Comparison of ENCODE assay signal across 9 cellular contexts in genomic region chr9:37026936-37027581, GRCh38. TPM values are rescaled to one million over a fixed set of nuclear protein-coding genes. Genes with fewer than 3 reads are reported as not detected.
DNase-seq lines count a peak whose midpoint lies in the region; ATAC-seq, FAIRE-seq and TF ChIP-seq lines count a peak whose summit lies in the region.
"Had no signal": no experiment of that assay in that cellular context is flagged by ENCODE, and none has a peak within 500 bp of the region (broad histone marks: within the 10 kb centered on the region; RNA-seq: fewer than 3 reads in every experiment).

No MANE protein-coding gene starts in this region.

- DNase-seq in SIG-M5 treated with dmso at 0.1 percent for 504 hours (lab: John Stamatoyannopoulos, UW; ENCODE audit: unreplicated experiment) (peak; percentile 36), SIG-M5 (lab: John Stamatoyannopoulos, UW) (no peak), MM.1S (no peak), small intestine (no peak), left colon (no peak)
- no peak for DNase-seq in effector memory CD8-positive, alpha-beta T cell

- TF ChIP-seq CTCF in MM.1S (IDR thresholded peaks at IDR 0.05; ENCODE audit: low read length): no peak

- H3K9me2 ChIP-seq in MM.1S (replicated peaks; ENCODE audit: insufficient read depth, low read length): no peaks in the 10 kb centered on the region

- no peaks in the 10 kb centered on the region for H3K36me3 ChIP-seq in MM.1S (replicated peaks; ENCODE audit: insufficient read depth, low read length)
- H3K36me3 ChIP-seq in small intestine (ENCODE audit: control insufficient read depth in 2 of 2, insufficient read depth in 2 of 2, low read length in 2 of 2): no peaks in the 10 kb centered on the region

- peaks cover 6% of the 10 kb centered on the region; the same call in 1 of the 2 replicates for H3K4me1 ChIP-seq in MM.1S (ENCODE audit: low read length)
- peaks cover 2 to 17% of the 10 kb centered on the region in 2 donors for H3K4me1 ChIP-seq in small intestine (ENCODE audit: control insufficient read depth in 2 of 2, insufficient read depth in 1 of 2, low read depth in 1 of 2, low read length in 1 of 2)

- FAIRE-seq in small intestine (lab: Jason Lieb, UNC): no peak

- WGBS in small intestine, 3 donors: 2 to 6% (median 5%) methylated on average over 48 to 56 of the region's 56 CpGs

- peaks cover 87 to 97% of the 10 kb centered on the region in 2 donors for H3K27me3 Mint-ChIP-seq in effector memory CD8-positive, alpha-beta T cell

- H3K36me3 Mint-ChIP-seq in effector memory CD8-positive, alpha-beta T cell (ENCODE audit: insufficient read depth): peaks cover 12% of the 10 kb centered on the region

- ATAC-seq in effector memory CD8-positive, alpha-beta T cell (replicated peaks): no peak
- ATAC-seq in GM21737 (IDR thresholded peaks at IDR 0.05; ENCODE audit: unreplicated experiment) (no peak), left colon (no peak), HG03342 (IDR thresholded peaks at IDR 0.05; ENCODE audit: unreplicated experiment) (no peak)

- H3K4me3 ChIP-seq in MM.1S (ENCODE audit: low read length): peak overlapping the region; percentile 43
- peak overlapping the region; percentile 19 to 32 for H3K4me3 ChIP-seq in small intestine (ENCODE audit: low read depth in 1 of 2, low read length in 2 of 2)

- H3K79me2 ChIP-seq in MM.1S (ENCODE audit: low read length): no peaks in the 10 kb centered on the region

- H4K20me1 ChIP-seq in MM.1S (ENCODE audit: insufficient read depth, low read length): no peaks in the 10 kb centered on the region

- no peak overlapping the region for H3K27ac Mint-ChIP-seq in effector memory CD8-positive, alpha-beta T cell

- H3K27me3 ChIP-seq in MM.1S (replicated peaks; ENCODE audit: insufficient read depth, low read length) (peaks cover 88% of the 10 kb centered on the region), small intestine (ENCODE audit: control insufficient read depth in 2 of 2, insufficient read depth in 2 of 2, low read length in 2 of 2) (peaks cover 10 to 81% of the 10 kb centered on the region in 2 donors)

- H3K4me3 Mint-ChIP-seq in effector memory CD8-positive, alpha-beta T cell: peak overlapping the region; percentile 60 to 66

- intact Hi-C loops in left colon (cut with DNase I, micrococcal nuclease): no loop called here

- H3K4me2 ChIP-seq in MM.1S (ENCODE audit: low read depth, low read length): peak overlapping the region; percentile 90

- peaks cover 29 to 32% of the 10 kb centered on the region in 2 donors for H3K4me1 Mint-ChIP-seq in effector memory CD8-positive, alpha-beta T cell (ENCODE audit: low read depth in 2 of 2)

- no peak overlapping the region for H3K27ac ChIP-seq in MM.1S (ENCODE audit: low read length)
- no peak overlapping the region for H3K27ac ChIP-seq in small intestine (ENCODE audit: low read depth in 1 of 2, low read length in 1 of 2)

- no peaks in the 10 kb centered on the region for H3F3A ChIP-seq in MM.1S (ENCODE audit: insufficient read depth, low read length)

- H2AFZ ChIP-seq in MM.1S (ENCODE audit: low read length): 0 out of 2 replicates have a peak overlapping the region, but pooled peaks have one; percentile 19

- H3K9ac ChIP-seq in MM.1S (ENCODE audit: low read length): no peak overlapping the region

- H3K9me3 ChIP-seq in MM.1S (replicated peaks; ENCODE audit: insufficient read depth, low read length): no peaks in the 10 kb centered on the region
- H3K9me3 ChIP-seq in small intestine (ENCODE audit: control insufficient read depth, low read depth): no peaks in the 10 kb centered on the region

- peaks cover 0 to 1% of the 10 kb centered on the region in 2 donors for H3K9me3 Mint-ChIP-seq in effector memory CD8-positive, alpha-beta T cell

RNA-seq across cellular contexts. Expression of gene PAX5, which starts 7.0 kb away (rescaled TPM):
- 1 to 10 TPM in 1 of 3 donors, under 1 TPM in 1, not detected in 1; under 0.01 to 1.1 TPM for polyA plus RNA-seq in small intestine
- total RNA-seq in left colon: under 1 TPM; 0.46 to 0.59 TPM
- total RNA-seq: HT1080 had no signal
